In the genomic region with DNA sequence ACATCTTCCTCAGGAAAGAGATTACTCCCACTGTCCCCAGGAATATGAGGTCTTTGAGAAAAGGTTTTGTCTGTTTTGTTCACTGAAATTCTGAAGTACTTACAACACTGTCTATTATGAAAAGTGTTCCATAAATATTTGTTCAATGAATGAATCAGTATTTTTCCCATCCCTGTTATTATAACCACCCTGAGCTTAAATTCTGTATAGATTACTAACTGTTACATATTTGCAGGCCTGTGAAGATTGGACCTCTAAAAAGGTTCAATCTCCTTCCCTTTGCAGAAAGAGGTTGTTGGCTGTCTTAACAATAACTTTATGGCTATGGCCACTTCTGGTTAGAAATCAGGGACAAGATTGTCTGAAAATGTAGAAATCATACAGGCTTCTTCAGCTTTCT, we compare ENCODE assay signal across 18 cellular contexts.
DNase-seq lines count a peak whose midpoint lies in the region; ATAC-seq, FAIRE-seq and TF ChIP-seq lines count a peak whose summit lies in the region.
"Had no signal": no experiment of that assay in that cellular context is flagged by ENCODE, and none has a peak within 500 bp of the region (broad histone marks: within the 10 kb centered on the region; RNA-seq: fewer than 3 reads in every experiment).

No MANE protein-coding gene starts in this region.

- H3K27me3 ChIP-seq in mesenchymal stem cell (ENCODE audit: control insufficient read depth in 1 of 2, insufficient read depth in 1 of 2, low read length in 2 of 2), result no peaks in the 10 kb centered on the region
- H3K27me3 ChIP-seq: Peyer's patch had no signal

- H3K23ac ChIP-seq in mesenchymal stem cell (ENCODE audit: low read length in 2 of 2), result no peak overlapping the region

- H3K9me3 ChIP-seq in mesenchymal stem cell (ENCODE audit: control insufficient read depth, low read length), result no peaks in the 10 kb centered on the region
- H3K9me3 ChIP-seq: Peyer's patch had no signal

- H2AK5ac ChIP-seq in mesenchymal stem cell (ENCODE audit: low read length, severe bottlenecking), result no peak overlapping the region

- H3K27ac ChIP-seq in mesenchymal stem cell (ENCODE audit: low read length, poor library complexity, severe bottlenecking), result peak overlapping the region; percentile 36
- H3K27ac ChIP-seq: Peyer's patch had no signal

- TF ChIP-seq POLR2A in GM12891 (IDR thresholded peaks at IDR 0.05; ENCODE audit: low read depth, low read length), result no peak

- H3K9ac ChIP-seq in mesenchymal stem cell (ENCODE audit: low read length), result no peak overlapping the region

- H3K36me3 ChIP-seq in mesenchymal stem cell (ENCODE audit: control insufficient read depth in 1 of 2, insufficient read depth in 2 of 2, low read depth in 1 of 2, low read length in 2 of 2), result no peaks in the 10 kb centered on the region
- H3K36me3 ChIP-seq: Peyer's patch had no signal

- no peaks in the 10 kb centered on the region for H3K79me1 ChIP-seq in mesenchymal stem cell (replicated peaks; ENCODE audit: low read length, poor library complexity, severe bottlenecking)

- peak overlapping the region; percentile 68 for H3K27ac Mint-ChIP-seq in chondrocyte (ENCODE audit: unreplicated experiment)
- H3K27ac Mint-ChIP-seq in stimulated activated effector memory CD8-positive, alpha-beta T cell treated with anti-CD3 and anti-CD28 coated beads, Interleukin-12 subunit alpha, Interleukin-12 subunit beta, amount 100 ng/mL, for 72 hours, result no peak overlapping the region
- H3K27ac Mint-ChIP-seq: CD14-positive monocyte had no signal

- DNase-seq in D721Med (ENCODE audit: insufficient read length, low spot score) (no peak), HS-5 (ENCODE audit: low read depth) (peak; percentile 2), chondrocyte (ENCODE audit: low spot score) (no peak), mesenchymal stem cell (no peak), GM12891 (ENCODE audit: insufficient read length, low spot score) (no peak)
- DNase-seq in stimulated activated effector memory CD8-positive, alpha-beta T cell treated with anti-CD3 and anti-CD28 coated beads, Interleukin-12 subunit alpha, Interleukin-12 subunit beta, amount 100 ng/mL, for 72 hours (ENCODE audit: low spot score in 2 of 2), result no peak
- DNase-seq: AML-193, H7, KG1, NCI-H1436, NCI-H2029 treated with DMSO at 0.1 percent for 48 hours, NCI-H510A treated with DMSO at 0.1 percent for 48 hours, Peyer's patch, Right ventricle myocardium superior had no signal

- no peak overlapping the region for H2BK120ac ChIP-seq in mesenchymal stem cell (ENCODE audit: low read depth, low read length)

- H2BK5ac ChIP-seq in mesenchymal stem cell (ENCODE audit: low read depth, low read length, poor library complexity, severe bottlenecking), result no peak overlapping the region

- no peak overlapping the region for H2AFZ ChIP-seq in mesenchymal stem cell (ENCODE audit: low read depth, low read length)

- peaks cover 46% of the 10 kb centered on the region for H3K4me1 Mint-ChIP-seq in chondrocyte (ENCODE audit: low read depth)
- no peaks in the 10 kb centered on the region for H3K4me1 Mint-ChIP-seq in stimulated activated effector memory CD8-positive, alpha-beta T cell treated with anti-CD3 and anti-CD28 coated beads, Interleukin-12 subunit alpha, Interleukin-12 subunit beta, amount 100 ng/mL, for 72 hours
- H3K4me1 Mint-ChIP-seq: CD14-positive monocyte had no signal

- no peak overlapping the region for H3K4me3 Mint-ChIP-seq in chondrocyte (ENCODE audit: unreplicated experiment)
- no peak overlapping the region for H3K4me3 Mint-ChIP-seq in stimulated activated effector memory CD8-positive, alpha-beta T cell treated with anti-CD3 and anti-CD28 coated beads, Interleukin-12 subunit alpha, Interleukin-12 subunit beta, amount 100 ng/mL, for 72 hours
- H3K4me3 Mint-ChIP-seq: CD14-positive monocyte had no signal

- no peak for TF ChIP-seq CTCF in D721Med (IDR thresholded peaks at IDR 0.05; ENCODE audit: insufficient read depth, missing control alignments)
- no peak for TF ChIP-seq CTCF in chondrocyte (IDR thresholded peaks at IDR 0.05)

- H2BK12ac ChIP-seq in mesenchymal stem cell (ENCODE audit: low read length in 2 of 2), result no peak overlapping the region

- no peak overlapping the region for H4K91ac ChIP-seq in mesenchymal stem cell (ENCODE audit: low read length)

- no peak overlapping the region for H4K8ac ChIP-seq in mesenchymal stem cell (ENCODE audit: low read length)

- H3K4me2 ChIP-seq in mesenchymal stem cell (ENCODE audit: low read length, poor library complexity, severe bottlenecking), result no peak overlapping the region

- no peaks in the 10 kb centered on the region for H3K36me3 Mint-ChIP-seq in chondrocyte (ENCODE audit: low read depth)
- no peaks in the 10 kb centered on the region for H3K36me3 Mint-ChIP-seq in stimulated activated effector memory CD8-positive, alpha-beta T cell treated with anti-CD3 and anti-CD28 coated beads, Interleukin-12 subunit alpha, Interleukin-12 subunit beta, amount 100 ng/mL, for 72 hours
- H3K36me3 Mint-ChIP-seq: CD14-positive monocyte had no signal

- H3K4ac ChIP-seq in mesenchymal stem cell (ENCODE audit: low read depth in 1 of 2, low read length in 2 of 2), result no peak overlapping the region

- no peak overlapping the region for H3K18ac ChIP-seq in mesenchymal stem cell (ENCODE audit: low read depth in 1 of 2, low read length in 2 of 2)

- H3K14ac ChIP-seq in mesenchymal stem cell (ENCODE audit: low read length in 2 of 2), result no peak overlapping the region

- ATAC-seq in stimulated activated effector memory CD8-positive, alpha-beta T cell treated with anti-CD3 and anti-CD28 coated beads, Interleukin-12 subunit alpha, Interleukin-12 subunit beta, amount 100 ng/mL, for 72 hours, result no peak
- ATAC-seq in HG03342 (IDR thresholded peaks at IDR 0.05; ENCODE audit: unreplicated experiment) (no peak), GM21786 (IDR thresholded peaks at IDR 0.05; ENCODE audit: unreplicated experiment) (no peak)

- no peak overlapping the region for H3K4me3 ChIP-seq in mesenchymal stem cell (ENCODE audit: insufficient read depth in 1 of 2, low read depth in 1 of 2, low read length in 2 of 2)
- H3K4me3 ChIP-seq: Peyer's patch had no signal

- peak; percentile 6 for FAIRE-seq in D721Med (lab: Jason Lieb, UNC)
- no peak for FAIRE-seq in GM12891 (lab: Jason Lieb, UNC)
- FAIRE-seq: GM19239 had no signal

- no peaks in the 10 kb centered on the region for H3K4me1 ChIP-seq in mesenchymal stem cell (ENCODE audit: control insufficient read depth, insufficient read depth, low read depth, low read length)
- H3K4me1 ChIP-seq: Peyer's patch had no signal

- no peaks in the 10 kb centered on the region for H3K27me3 Mint-ChIP-seq in chondrocyte (ENCODE audit: low read depth)

- H3K9me3 Mint-ChIP-seq in chondrocyte (ENCODE audit: low read depth), result peaks cover 4% of the 10 kb centered on the region
- H3K9me3 Mint-ChIP-seq in stimulated activated effector memory CD8-positive, alpha-beta T cell treated with anti-CD3 and anti-CD28 coated beads, Interleukin-12 subunit alpha, Interleukin-12 subunit beta, amount 100 ng/mL, for 72 hours, result peaks cover 17% of the 10 kb centered on the region

- H2BK15ac ChIP-seq in mesenchymal stem cell (ENCODE audit: low read depth, poor library complexity, severe bottlenecking), result no peak overlapping the region

TF ChIP-seq in GM12891, 5 proteins besides CTCF, POLR2A, EP300 and RAD21:
- TF ChIP-seq SPI1 (IDR thresholded peaks at IDR 0.05; ENCODE audit: low read depth, low read length) (no peak), POLR2AphosphoS5 (IDR thresholded peaks at IDR 0.05; ENCODE audit: low read depth, low read length) (no peak), POU2F2 (IDR thresholded peaks at IDR 0.05; ENCODE audit: low read depth, low read length) (no peak), PAX5 (IDR thresholded peaks at IDR 0.05; ENCODE audit: insufficient read depth, low read length, severe bottlenecking) (no peak), TAF1 (IDR thresholded peaks at IDR 0.05; ENCODE audit: low read depth, low read length) (no peak)
